In genomic region chr2:106197878-106198277, GRCh38 we compare ENCODE assay signal across 15 cellular contexts. TPM values are rescaled to one million over a fixed set of nuclear protein-coding genes. Genes with fewer than 3 reads are reported as not detected.
DNase-seq lines count a peak whose midpoint lies in the region; ATAC-seq, FAIRE-seq and TF ChIP-seq lines count a peak whose summit lies in the region.
"Had no signal": no experiment of that assay in that cellular context is flagged by ENCODE, and none has a peak within 500 bp of the region (broad histone marks: within the 10 kb centered on the region; RNA-seq: fewer than 3 reads in every experiment).

No MANE protein-coding gene starts in this region.

- no peaks in the 10 kb centered on the region for H3K27me3 Mint-ChIP-seq in neural crest cell (ENCODE audit: low read depth)
- H3K27me3 Mint-ChIP-seq in immature natural killer cell (ENCODE audit: low read depth in 3 of 3) = peaks cover 5 to 12% (median 7%) of the 10 kb centered on the region in 3 donors

- DNase-seq in COLO829 (ENCODE audit: low spot score) (peak; percentile 41), RCC 7860 (ENCODE audit: low spot score) (peak; percentile 87), epithelial cell of esophagus (ENCODE audit: low read depth) (peak; percentile 13), neural crest cell (ENCODE audit: low read depth, low spot score) (no peak), immature natural killer cell (no peak), NCI-H524 (lab: John Stamatoyannopoulos, UW) (no peak), SHP77 (lab: John Stamatoyannopoulos, UW) (no peak)
- DNase-seq: activated CD4-positive, CD25-positive, alpha-beta regulatory T cell; activated naive CD4-positive, alpha-beta T cell treated with anti-CD3 and anti-CD28 coated beads, Interleukin-2, amount 10 ng/mL, durations not matched to agents 7 days and 5 days; DMS79 treated with DMSO at 0.1 percent for 48 hours; NCI-H1436 treated with DMSO at 0.1 percent for 48 hours; stimulated activated CD4-positive, alpha-beta T cell treated with anti-CD3 and anti-CD28 coated beads, Interleukin-12 subunit alpha, Interleukin-12 subunit beta, amount 100 ng/mL, for 4 hours had no signal

- peak overlapping the region; percentile 64 for H3K4me3 Mint-ChIP-seq in neural crest cell
- no peak overlapping the region for H3K4me3 Mint-ChIP-seq in immature natural killer cell
- H3K4me3 Mint-ChIP-seq: activated naive CD4-positive, alpha-beta T cell treated with anti-CD3 and anti-CD28 coated beads, Interleukin-2, amount 10 ng/mL, durations not matched to agents 7 days and 5 days; stimulated activated effector memory CD8-positive, alpha-beta T cell treated with anti-CD3 and anti-CD28 coated beads, Interleukin-12 subunit alpha, Interleukin-12 subunit beta, amount 100 ng/mL, for 72 hours had no signal

- TF ChIP-seq CTCF in epithelial cell of esophagus (IDR thresholded peaks at IDR 0.05; ENCODE audit: insufficient read depth, low read depth, low read length, missing control alignments) (no peak), neural crest cell (conservative IDR thresholded peaks at IDR 0.05) (no peak)

- no peak overlapping the region for H3K4me3 ChIP-seq in epithelial cell of esophagus (ENCODE audit: low read length)

- H3K4me1 Mint-ChIP-seq in neural crest cell (peaks cover 17% of the 10 kb centered on the region), immature natural killer cell (peaks cover 9 to 15% of the 10 kb centered on the region in 2 donors)

- H3K27ac Mint-ChIP-seq in neural crest cell (ENCODE audit: unreplicated experiment) = no peak overlapping the region
- H3K27ac Mint-ChIP-seq in immature natural killer cell = no peak overlapping the region
- H3K27ac Mint-ChIP-seq: activated naive CD4-positive, alpha-beta T cell treated with anti-CD3 and anti-CD28 coated beads, Interleukin-2, amount 10 ng/mL, durations not matched to agents 7 days and 5 days; stimulated activated effector memory CD8-positive, alpha-beta T cell treated with anti-CD3 and anti-CD28 coated beads, Interleukin-12 subunit alpha, Interleukin-12 subunit beta, amount 100 ng/mL, for 72 hours had no signal

- no peaks in the 10 kb centered on the region for H3K36me3 Mint-ChIP-seq in neural crest cell (ENCODE audit: low read depth)
- peaks cover 0 to 7% (median 0%) of the 10 kb centered on the region in 3 donors for H3K36me3 Mint-ChIP-seq in immature natural killer cell

- FAIRE-seq in RCC 7860 (lab: Jason Lieb, UNC) = peak; percentile 89

- no peak for ATAC-seq in HG03378 (IDR thresholded peaks at IDR 0.05; ENCODE audit: unreplicated experiment)
- ATAC-seq: esophagus mucosa; stimulated activated effector memory CD8-positive, alpha-beta T cell treated with anti-CD3 and anti-CD28 coated beads, Interleukin-12 subunit alpha, Interleukin-12 subunit beta, amount 100 ng/mL, for 72 hours had no signal

- H3K9me3 Mint-ChIP-seq in neural crest cell (no peaks in the 10 kb centered on the region), immature natural killer cell (no peaks in the 10 kb centered on the region)
- H3K9me3 Mint-ChIP-seq: activated naive CD4-positive, alpha-beta T cell treated with anti-CD3 and anti-CD28 coated beads, Interleukin-2, amount 10 ng/mL, durations not matched to agents 7 days and 5 days; stimulated activated effector memory CD8-positive, alpha-beta T cell treated with anti-CD3 and anti-CD28 coated beads, Interleukin-12 subunit alpha, Interleukin-12 subunit beta, amount 100 ng/mL, for 72 hours had no signal

RNA-seq across cellular contexts. Expression of gene UXS1, which starts 3.8 kb away (rescaled TPM):
- total RNA-seq in neural crest cell = 50.2 and 55.4 TPM in 2 replicates
- 10 to 100 TPM; 41.9 to 62.3 (median 47.5) TPM for polyA plus RNA-seq in immature natural killer cell

Comparison
In these comparisons a context has a peak if more than half of its experiments do, and no peak if none do; other contexts are left out.
1. DNase-seq: peak in COLO829 (single experiment), RCC 7860 (single experiment) and epithelial cell of esophagus (single experiment); none in neural crest cell (single experiment), immature natural killer cell (0 of 3), NCI-H524 (0 of 2) and SHP77 (0 of 2).